In the genomic region with DNA sequence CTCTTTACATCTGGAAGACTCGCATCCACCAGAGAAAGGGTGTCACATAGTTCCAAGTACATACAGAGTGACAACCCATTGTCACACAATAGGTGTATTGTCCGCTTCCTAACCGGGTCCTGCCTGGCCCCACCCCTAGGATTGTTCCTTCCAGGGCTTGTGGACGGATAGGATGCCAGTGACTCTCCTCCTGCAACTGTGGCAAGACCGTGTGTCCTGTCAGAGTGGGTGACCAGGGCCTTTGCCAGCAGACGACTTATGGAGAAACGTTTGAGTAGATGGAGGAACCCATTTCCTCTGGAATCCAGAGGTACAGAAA, we compare ENCODE assay signal across 2 cellular contexts.
TF ChIP-seq lines count a peak whose summit lies in the region.

No MANE protein-coding gene starts in this region.

TF ChIP-seq in HepG2, 621 proteins besides CTCF, POLR2A, EP300 and RAD21 (continues in another document):
- TF ChIP-seq KDM2A (CRISPR knock-in tag; IDR thresholded peaks at IDR 0.05; ENCODE audit: borderline replicate concordance, low read depth) (0 out of 2 replicates have a peak, but pooled peaks have one; percentile 1), HNF4A (CRISPR knock-in tag; IDR thresholded peaks at IDR 0.05) (peak; percentile 2; the same call in 1 of the 2 replicates), MZF1 (CRISPR knock-in tag; IDR thresholded peaks at IDR 0.05; ENCODE audit: borderline replicate concordance) (no peak), NCOR1 (IDR thresholded peaks at IDR 0.05; ENCODE audit: borderline replicate concordance, low read length) (no peak), ZFP36L2 (CRISPR knock-in tag; IDR thresholded peaks at IDR 0.05) (no peak), RARG (CRISPR knock-in tag; IDR thresholded peaks at IDR 0.05; ENCODE audit: low read depth) (no peak), ZKSCAN1 (IDR thresholded peaks at IDR 0.05; ENCODE audit: low read length) (no peak), ZNF563 (CRISPR knock-in tag; IDR thresholded peaks at IDR 0.05) (no peak), PCBP1 (IDR thresholded peaks at IDR 0.05; ENCODE audit: borderline replicate concordance, low read depth, low read length) (no peak), ZNF878 (CRISPR knock-in tag; IDR thresholded peaks at IDR 0.05) (no peak), ESRRA (CRISPR knock-in tag; IDR thresholded peaks at IDR 0.05; ENCODE audit: low read depth) (no peak), SMARCE1 (IDR thresholded peaks at IDR 0.05; ENCODE audit: borderline replicate concordance) (no peak), ELF3 (CRISPR knock-in tag; IDR thresholded peaks at IDR 0.05) (no peak), ZSCAN12 (CRISPR knock-in tag; IDR thresholded peaks at IDR 0.05) (no peak), HOXA3 (CRISPR knock-in tag; IDR thresholded peaks at IDR 0.05) (peak; percentile 7; the same call in 1 of the 2 replicates), ZBTB3 (CRISPR knock-in tag; IDR thresholded peaks at IDR 0.05; ENCODE audit: borderline replicate concordance, low read depth) (no peak), HDAC6 (IDR thresholded peaks at IDR 0.05; ENCODE audit: low read depth, low read length) (no peak)
- TF ChIP-seq, protein P1, sequence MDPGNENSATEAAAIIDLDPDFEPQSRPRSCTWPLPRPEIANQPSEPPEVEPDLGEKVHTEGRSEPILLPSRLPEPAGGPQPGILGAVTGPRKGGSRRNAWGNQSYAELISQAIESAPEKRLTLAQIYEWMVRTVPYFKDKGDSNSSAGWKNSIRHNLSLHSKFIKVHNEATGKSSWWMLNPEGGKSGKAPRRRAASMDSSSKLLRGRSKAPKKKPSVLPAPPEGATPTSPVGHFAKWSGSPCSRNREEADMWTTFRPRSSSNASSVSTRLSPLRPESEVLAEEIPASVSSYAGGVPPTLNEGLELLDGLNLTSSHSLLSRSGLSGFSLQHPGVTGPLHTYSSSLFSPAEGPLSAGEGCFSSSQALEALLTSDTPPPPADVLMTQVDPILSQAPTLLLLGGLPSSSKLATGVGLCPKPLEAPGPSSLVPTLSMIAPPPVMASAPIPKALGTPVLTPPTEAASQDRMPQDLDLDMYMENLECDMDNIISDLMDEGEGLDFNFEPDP (CRISPR knock-in tag; conservative IDR thresholded peaks at IDR 0.05): no peak
- TF ChIP-seq, protein P2, sequence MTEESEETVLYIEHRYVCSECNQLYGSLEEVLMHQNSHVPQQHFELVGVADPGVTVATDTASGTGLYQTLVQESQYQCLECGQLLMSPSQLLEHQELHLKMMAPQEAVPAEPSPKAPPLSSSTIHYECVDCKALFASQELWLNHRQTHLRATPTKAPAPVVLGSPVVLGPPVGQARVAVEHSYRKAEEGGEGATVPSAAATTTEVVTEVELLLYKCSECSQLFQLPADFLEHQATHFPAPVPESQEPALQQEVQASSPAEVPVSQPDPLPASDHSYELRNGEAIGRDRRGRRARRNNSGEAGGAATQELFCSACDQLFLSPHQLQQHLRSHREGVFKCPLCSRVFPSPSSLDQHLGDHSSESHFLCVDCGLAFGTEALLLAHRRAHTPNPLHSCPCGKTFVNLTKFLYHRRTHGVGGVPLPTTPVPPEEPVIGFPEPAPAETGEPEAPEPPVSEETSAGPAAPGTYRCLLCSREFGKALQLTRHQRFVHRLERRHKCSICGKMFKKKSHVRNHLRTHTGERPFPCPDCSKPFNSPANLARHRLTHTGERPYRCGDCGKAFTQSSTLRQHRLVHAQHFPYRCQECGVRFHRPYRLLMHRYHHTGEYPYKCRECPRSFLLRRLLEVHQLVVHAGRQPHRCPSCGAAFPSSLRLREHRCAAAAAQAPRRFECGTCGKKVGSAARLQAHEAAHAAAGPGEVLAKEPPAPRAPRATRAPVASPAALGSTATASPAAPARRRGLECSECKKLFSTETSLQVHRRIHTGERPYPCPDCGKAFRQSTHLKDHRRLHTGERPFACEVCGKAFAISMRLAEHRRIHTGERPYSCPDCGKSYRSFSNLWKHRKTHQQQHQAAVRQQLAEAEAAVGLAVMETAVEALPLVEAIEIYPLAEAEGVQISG (CRISPR knock-in tag; IDR thresholded peaks at IDR 0.05): no peak
- TF ChIP-seq, protein P3, sequence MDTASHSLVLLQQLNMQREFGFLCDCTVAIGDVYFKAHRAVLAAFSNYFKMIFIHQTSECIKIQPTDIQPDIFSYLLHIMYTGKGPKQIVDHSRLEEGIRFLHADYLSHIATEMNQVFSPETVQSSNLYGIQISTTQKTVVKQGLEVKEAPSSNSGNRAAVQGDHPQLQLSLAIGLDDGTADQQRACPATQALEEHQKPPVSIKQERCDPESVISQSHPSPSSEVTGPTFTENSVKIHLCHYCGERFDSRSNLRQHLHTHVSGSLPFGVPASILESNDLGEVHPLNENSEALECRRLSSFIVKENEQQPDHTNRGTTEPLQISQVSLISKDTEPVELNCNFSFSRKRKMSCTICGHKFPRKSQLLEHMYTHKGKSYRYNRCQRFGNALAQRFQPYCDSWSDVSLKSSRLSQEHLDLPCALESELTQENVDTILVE (CRISPR knock-in tag; IDR thresholded peaks at IDR 0.05): no peak
- TF ChIP-seq, protein P4, sequence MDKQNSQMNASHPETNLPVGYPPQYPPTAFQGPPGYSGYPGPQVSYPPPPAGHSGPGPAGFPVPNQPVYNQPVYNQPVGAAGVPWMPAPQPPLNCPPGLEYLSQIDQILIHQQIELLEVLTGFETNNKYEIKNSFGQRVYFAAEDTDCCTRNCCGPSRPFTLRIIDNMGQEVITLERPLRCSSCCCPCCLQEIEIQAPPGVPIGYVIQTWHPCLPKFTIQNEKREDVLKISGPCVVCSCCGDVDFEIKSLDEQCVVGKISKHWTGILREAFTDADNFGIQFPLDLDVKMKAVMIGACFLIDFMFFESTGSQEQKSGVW (CRISPR knock-in tag; IDR thresholded peaks at IDR 0.05; ENCODE audit: borderline replicate concordance): no peak
- TF ChIP-seq, protein P5, sequence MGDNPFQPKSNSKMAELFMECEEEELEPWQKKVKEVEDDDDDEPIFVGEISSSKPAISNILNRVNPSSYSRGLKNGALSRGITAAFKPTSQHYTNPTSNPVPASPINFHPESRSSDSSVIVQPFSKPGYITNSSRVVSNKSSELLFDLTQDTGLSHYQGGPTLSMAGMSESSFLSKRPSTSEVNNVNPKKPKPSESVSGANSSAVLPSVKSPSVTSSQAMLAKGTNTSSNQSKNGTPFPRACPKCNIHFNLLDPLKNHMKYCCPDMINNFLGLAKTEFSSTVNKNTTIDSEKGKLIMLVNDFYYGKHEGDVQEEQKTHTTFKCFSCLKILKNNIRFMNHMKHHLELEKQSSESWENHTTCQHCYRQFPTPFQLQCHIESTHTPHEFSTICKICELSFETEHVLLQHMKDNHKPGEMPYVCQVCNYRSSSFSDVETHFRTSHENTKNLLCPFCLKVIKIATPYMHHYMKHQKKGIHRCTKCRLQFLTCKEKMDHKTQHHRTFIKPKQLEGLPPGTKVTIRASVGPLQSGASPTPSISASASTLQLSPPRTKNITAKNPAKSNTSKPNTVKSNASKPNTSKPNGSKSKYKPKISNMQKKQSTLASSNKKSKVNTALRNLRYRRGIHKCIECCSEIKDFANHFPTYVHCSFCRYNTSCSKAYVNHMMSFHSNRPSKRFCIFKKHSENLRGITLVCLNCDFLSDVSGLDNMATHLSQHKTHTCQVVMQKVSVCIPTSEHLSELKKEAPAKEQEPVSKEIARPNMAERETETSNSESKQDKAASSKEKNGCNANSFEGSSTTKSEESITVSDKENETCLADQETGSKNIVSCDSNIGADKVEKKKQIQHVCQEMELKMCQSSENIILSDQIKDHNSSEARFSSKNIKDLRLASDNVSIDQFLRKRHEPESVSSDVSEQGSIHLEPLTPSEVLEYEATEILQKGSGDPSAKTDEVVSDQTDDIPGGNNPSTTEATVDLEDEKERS (CRISPR knock-in tag; IDR thresholded peaks at IDR 0.05): 0 out of 2 replicates have a peak, but pooled peaks have one; percentile 22

TF ChIP-seq in GM23338, 12 proteins besides CTCF, POLR2A, EP300 and RAD21:
- TF ChIP-seq ZNF114 (CRISPR knock-in tag; IDR thresholded peaks at IDR 0.05): no peak
- TF ChIP-seq, protein P6, sequence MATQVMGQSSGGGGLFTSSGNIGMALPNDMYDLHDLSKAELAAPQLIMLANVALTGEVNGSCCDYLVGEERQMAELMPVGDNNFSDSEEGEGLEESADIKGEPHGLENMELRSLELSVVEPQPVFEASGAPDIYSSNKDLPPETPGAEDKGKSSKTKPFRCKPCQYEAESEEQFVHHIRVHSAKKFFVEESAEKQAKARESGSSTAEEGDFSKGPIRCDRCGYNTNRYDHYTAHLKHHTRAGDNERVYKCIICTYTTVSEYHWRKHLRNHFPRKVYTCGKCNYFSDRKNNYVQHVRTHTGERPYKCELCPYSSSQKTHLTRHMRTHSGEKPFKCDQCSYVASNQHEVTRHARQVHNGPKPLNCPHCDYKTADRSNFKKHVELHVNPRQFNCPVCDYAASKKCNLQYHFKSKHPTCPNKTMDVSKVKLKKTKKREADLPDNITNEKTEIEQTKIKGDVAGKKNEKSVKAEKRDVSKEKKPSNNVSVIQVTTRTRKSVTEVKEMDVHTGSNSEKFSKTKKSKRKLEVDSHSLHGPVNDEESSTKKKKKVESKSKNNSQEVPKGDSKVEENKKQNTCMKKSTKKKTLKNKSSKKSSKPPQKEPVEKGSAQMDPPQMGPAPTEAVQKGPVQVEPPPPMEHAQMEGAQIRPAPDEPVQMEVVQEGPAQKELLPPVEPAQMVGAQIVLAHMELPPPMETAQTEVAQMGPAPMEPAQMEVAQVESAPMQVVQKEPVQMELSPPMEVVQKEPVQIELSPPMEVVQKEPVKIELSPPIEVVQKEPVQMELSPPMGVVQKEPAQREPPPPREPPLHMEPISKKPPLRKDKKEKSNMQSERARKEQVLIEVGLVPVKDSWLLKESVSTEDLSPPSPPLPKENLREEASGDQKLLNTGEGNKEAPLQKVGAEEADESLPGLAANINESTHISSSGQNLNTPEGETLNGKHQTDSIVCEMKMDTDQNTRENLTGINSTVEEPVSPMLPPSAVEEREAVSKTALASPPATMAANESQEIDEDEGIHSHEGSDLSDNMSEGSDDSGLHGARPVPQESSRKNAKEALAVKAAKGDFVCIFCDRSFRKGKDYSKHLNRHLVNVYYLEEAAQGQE (IDR thresholded peaks at IDR 0.05; ENCODE audit: unreplicated experiment): no peak
- no peak for TF ChIP-seq EZH2phosphoT487 (IDR thresholded peaks at IDR 0.05; ENCODE audit: unreplicated experiment)
- TF ChIP-seq EZH2 (IDR thresholded peaks at IDR 0.05; ENCODE audit: low read depth, unreplicated experiment): no peak
- no peak for TF ChIP-seq JUNB (IDR thresholded peaks at IDR 0.05; ENCODE audit: unreplicated experiment)
- TF ChIP-seq NANOG (IDR thresholded peaks at IDR 0.05; ENCODE audit: borderline replicate concordance): no peak
- TF ChIP-seq STAT1 (IDR thresholded peaks at IDR 0.05; ENCODE audit: unreplicated experiment): no peak
- TF ChIP-seq CREB1 (CRISPR knock-in tag; IDR thresholded peaks at IDR 0.05; ENCODE audit: low read depth): no peak
- TF ChIP-seq ZNF331 (CRISPR knock-in tag; IDR thresholded peaks at IDR 0.05; ENCODE audit: low read depth): no peak
- no peak for TF ChIP-seq POLR2AphosphoS5 (IDR thresholded peaks at IDR 0.05; ENCODE audit: low read depth)
- TF ChIP-seq, protein P7, sequence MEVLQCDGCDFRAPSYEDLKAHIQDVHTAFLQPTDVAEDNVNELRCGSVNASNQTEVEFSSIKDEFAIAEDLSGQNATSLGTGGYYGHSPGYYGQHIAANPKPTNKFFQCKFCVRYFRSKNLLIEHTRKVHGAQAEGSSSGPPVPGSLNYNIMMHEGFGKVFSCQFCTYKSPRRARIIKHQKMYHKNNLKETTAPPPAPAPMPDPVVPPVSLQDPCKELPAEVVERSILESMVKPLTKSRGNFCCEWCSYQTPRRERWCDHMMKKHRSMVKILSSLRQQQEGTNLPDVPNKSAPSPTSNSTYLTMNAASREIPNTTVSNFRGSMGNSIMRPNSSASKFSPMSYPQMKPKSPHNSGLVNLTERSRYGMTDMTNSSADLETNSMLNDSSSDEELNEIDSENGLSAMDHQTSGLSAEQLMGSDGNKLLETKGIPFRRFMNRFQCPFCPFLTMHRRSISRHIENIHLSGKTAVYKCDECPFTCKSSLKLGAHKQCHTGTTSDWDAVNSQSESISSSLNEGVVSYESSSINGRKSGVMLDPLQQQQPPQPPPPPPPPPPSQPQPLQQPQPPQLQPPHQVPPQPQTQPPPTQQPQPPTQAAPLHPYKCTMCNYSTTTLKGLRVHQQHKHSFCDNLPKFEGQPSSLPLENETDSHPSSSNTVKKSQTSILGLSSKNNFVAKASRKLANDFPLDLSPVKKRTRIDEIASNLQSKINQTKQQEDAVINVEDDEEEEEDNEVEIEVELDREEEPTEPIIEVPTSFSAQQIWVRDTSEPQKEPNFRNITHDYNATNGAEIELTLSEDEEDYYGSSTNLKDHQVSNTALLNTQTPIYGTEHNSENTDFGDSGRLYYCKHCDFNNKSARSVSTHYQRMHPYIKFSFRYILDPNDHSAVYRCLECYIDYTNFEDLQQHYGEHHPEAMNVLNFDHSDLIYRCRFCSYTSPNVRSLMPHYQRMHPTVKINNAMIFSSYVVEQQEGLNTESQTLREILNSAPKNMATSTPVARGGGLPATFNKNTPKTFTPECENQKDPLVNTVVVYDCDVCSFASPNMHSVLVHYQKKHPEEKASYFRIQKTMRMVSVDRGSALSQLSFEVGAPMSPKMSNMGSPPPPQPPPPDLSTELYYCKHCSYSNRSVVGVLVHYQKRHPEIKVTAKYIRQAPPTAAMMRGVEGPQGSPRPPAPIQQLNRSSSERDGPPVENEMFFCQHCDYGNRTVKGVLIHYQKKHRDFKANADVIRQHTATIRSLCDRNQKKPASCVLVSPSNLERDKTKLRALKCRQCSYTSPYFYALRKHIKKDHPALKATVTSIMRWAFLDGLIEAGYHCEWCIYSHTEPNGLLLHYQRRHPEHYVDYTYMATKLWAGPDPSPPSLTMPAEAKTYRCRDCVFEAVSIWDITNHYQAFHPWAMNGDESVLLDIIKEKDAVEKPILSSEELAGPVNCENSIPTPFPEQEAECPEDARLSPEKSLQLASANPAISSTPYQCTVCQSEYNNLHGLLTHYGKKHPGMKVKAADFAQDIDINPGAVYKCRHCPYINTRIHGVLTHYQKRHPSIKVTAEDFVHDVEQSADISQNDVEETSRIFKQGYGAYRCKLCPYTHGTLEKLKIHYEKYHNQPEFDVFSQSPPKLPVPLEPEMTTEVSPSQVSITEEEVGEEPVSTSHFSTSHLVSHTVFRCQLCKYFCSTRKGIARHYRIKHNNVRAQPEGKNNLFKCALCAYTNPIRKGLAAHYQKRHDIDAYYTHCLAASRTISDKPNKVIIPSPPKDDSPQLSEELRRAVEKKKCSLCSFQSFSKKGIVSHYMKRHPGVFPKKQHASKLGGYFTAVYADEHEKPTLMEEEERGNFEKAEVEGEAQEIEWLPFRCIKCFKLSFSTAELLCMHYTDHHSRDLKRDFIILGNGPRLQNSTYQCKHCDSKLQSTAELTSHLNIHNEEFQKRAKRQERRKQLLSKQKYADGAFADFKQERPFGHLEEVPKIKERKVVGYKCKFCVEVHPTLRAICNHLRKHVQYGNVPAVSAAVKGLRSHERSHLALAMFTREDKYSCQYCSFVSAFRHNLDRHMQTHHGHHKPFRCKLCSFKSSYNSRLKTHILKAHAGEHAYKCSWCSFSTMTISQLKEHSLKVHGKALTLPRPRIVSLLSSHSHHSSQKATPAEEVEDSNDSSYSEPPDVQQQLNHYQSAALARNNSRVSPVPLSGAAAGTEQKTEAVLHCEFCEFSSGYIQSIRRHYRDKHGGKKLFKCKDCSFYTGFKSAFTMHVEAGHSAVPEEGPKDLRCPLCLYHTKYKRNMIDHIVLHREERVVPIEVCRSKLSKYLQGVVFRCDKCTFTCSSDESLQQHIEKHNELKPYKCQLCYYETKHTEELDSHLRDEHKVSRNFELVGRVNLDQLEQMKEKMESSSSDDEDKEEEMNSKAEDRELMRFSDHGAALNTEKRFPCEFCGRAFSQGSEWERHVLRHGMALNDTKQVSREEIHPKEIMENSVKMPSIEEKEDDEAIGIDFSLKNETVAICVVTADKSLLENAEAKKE (CRISPR knock-in tag; IDR thresholded peaks at IDR 0.05): no peak
- TF ChIP-seq, protein P8, sequence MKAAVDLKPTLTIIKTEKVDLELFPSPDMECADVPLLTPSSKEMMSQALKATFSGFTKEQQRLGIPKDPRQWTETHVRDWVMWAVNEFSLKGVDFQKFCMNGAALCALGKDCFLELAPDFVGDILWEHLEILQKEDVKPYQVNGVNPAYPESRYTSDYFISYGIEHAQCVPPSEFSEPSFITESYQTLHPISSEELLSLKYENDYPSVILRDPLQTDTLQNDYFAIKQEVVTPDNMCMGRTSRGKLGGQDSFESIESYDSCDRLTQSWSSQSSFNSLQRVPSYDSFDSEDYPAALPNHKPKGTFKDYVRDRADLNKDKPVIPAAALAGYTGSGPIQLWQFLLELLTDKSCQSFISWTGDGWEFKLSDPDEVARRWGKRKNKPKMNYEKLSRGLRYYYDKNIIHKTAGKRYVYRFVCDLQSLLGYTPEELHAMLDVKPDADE (IDR thresholded peaks at IDR 0.05): no peak
